Comparison of ENCODE assay signal across 22 cellular contexts in the genomic region with DNA sequence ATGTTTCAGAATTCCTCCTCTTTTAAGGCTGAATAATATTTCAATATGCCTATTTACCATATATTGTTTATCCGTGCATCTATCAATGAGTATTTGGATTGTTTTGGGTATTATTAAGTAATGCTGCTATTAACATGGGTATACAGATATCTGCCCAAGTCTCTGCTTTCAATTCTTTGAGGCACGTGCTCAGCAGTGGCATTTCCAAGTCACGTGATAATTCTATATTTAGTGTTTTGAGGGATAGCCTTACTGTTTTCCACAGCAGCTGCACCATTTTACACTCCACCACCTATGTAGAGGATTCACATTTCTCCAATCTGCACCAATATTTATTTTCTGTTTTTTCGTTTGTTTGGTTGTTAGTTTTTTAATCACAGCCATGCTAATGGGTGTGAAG.
"Had no signal": no experiment of that assay in that cellular context is flagged by ENCODE, and none has a peak within 500 bp of the region (broad histone marks: within the 10 kb centered on the region; RNA-seq: fewer than 3 reads in every experiment).

No MANE protein-coding gene starts in this region.

- H2AFZ ChIP-seq: parathyroid adenoma had no signal

- H3K9me3 ChIP-seq: lower lobe of right lung, neutrophil, sigmoid colon, testis, tibial artery, vagina had no signal

- DNase-seq: cortex of kidney; effector memory CD8-positive, alpha-beta T cell; hypothalamus; immature natural killer cell; islet precursor cell; kidney glomerular epithelial cell; left colon; left ventricle myocardium superior; lower lobe of right lung; natural killer cell; sigmoid colon; spleen; stimulated activated CD4-positive, alpha-beta T cell treated with anti-CD3 and anti-CD28 coated beads, Interleukin-4, amount 100 ng/mL, for 4 hours; stimulated activated naive CD8-positive, alpha-beta T cell treated with anti-CD3 and anti-CD28 coated beads, Interleukin-15, Interleukin-2, amounts not matched to agents 100 U/mL and 50 U/mL, for 24 hours; substantia nigra; testis; tibial artery had no signal

- H3K4me1 ChIP-seq: parathyroid adenoma had no signal

- H3K27me3 ChIP-seq: neutrophil, sigmoid colon, spleen, testis, tibial artery, vagina had no signal

- H3K36me3 ChIP-seq: lower lobe of right lung, neutrophil, sigmoid colon, spleen, tibial artery, vagina had no signal

- ATAC-seq: effector memory CD8-positive, alpha-beta T cell; left colon; lower lobe of right lung; natural killer cell; stimulated activated memory B cell treated with anti-CD40 and anti-IgM and Interleukin-4, amounts not matched to agents 10 μg/mL and 1 μg/mL and 100 μg/mL, for 72 hours; stimulated activated naive CD8-positive, alpha-beta T cell treated with anti-CD3 and anti-CD28 coated beads, Interleukin-15, Interleukin-2, amounts not matched to agents 100 U/mL and 50 U/mL, for 24 hours had no signal

- H3K27ac ChIP-seq: lower lobe of right lung, neutrophil, parathyroid adenoma, skin epidermis, testis, vagina had no signal

- H3K79me2 ChIP-seq: parathyroid adenoma had no signal

- H3K4me3 ChIP-seq: lower lobe of right lung, sigmoid colon, skin epidermis, spleen, testis, tibial artery, vagina had no signal

- H3K9ac ChIP-seq: parathyroid adenoma had no signal
